Comparison of ENCODE assay signal across 10 cellular contexts in the genomic region with DNA sequence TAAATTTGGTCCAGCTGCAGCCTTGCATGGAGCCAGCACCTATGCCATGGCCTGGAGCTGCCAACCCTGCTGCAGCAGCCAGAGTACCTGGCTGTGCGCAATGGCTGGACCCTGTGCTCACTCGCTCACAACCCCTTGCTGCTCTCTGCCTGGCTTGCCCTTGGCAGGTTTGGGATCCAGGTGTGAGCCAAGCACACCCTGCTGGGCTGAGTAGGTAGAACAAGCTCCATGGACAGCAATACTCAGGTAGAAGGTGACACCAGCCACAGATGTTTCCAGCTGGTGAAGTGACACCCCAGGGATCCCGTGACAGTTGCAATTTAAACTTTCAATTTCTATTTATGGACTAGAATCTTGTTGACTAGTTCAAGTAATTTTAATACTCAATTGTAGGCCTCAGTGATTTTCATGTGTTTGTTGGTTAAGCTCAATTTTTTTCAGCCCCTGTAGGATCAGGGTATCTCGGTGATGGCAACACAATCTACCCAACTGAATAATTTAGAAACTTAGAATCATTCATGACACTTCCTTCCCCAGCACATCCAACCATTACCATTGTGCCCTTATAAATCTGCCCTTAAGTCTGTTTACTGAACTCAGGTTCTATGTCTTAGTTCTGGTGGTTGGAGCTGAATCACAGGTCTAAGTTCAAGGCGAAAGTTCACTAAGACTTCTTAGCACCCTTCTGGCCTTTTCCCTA.
DNase-seq lines count a peak whose midpoint lies in the region; ATAC-seq and TF ChIP-seq lines count a peak whose summit lies in the region.
"Had no signal": no experiment of that assay in that cellular context is flagged by ENCODE, and none has a peak within 500 bp of the region (broad histone marks: within the 10 kb centered on the region; RNA-seq: fewer than 3 reads in every experiment).

No MANE protein-coding gene starts in this region.

- peaks cover 11% of the 10 kb centered on the region for H3K27me3 Mint-ChIP-seq in CD4-positive, alpha-beta T cell
- no peaks in the 10 kb centered on the region for H3K27me3 Mint-ChIP-seq in T-helper 2 cell treated with Interferon-gamma antibody and Interleukin-4, amounts not matched to agents 5 μg/mL and 100 μg/mL, for 36 hours (ENCODE audit: low read depth)

- ATAC-seq in CD4-positive, alpha-beta T cell (ENCODE audit: poor library complexity) = peak; percentile 69
- ATAC-seq in GM21360 (IDR thresholded peaks at IDR 0.05; ENCODE audit: unreplicated experiment) (peak; percentile 77), RWPE2 (ENCODE audit: low read depth) (0 out of 3 replicates have a peak, but pooled peaks have one; percentile 31), foreskin keratinocyte (peak; percentile 66), HG02798 (IDR thresholded peaks at IDR 0.05; ENCODE audit: poor library complexity, unreplicated experiment) (no peak), left cardiac atrium (no peak)

- H3K36me3 ChIP-seq in RWPE2 (ENCODE audit: low read depth) = no peaks in the 10 kb centered on the region

- CTCF ChIA-PET in CD4-positive, alpha-beta T cell (lab: Charles Lee) = interaction anchor here (0.7 to 1.3 kb wide), 4 partner anchors 21 to 1192 kb away, joined by 3 to 5 read pairs (median 3); no protein-coding TSS in a partner anchor

- H3K4me3 Mint-ChIP-seq in CD4-positive, alpha-beta T cell = no peak overlapping the region
- H3K4me3 Mint-ChIP-seq in T-helper 2 cell treated with Interferon-gamma antibody and Interleukin-4, amounts not matched to agents 5 μg/mL and 100 μg/mL, for 36 hours = no peak overlapping the region

- H3K4me1 ChIP-seq in RWPE2 (ENCODE audit: insufficient read depth, poor library complexity, severe bottlenecking) (no peaks in the 10 kb centered on the region), foreskin keratinocyte (no peaks in the 10 kb centered on the region)
- H3K4me1 ChIP-seq: Caco-2 had no signal

- H3K27ac Mint-ChIP-seq in CD4-positive, alpha-beta T cell = no peak overlapping the region
- no peak overlapping the region for H3K27ac Mint-ChIP-seq in T-helper 2 cell treated with Interferon-gamma antibody and Interleukin-4, amounts not matched to agents 5 μg/mL and 100 μg/mL, for 36 hours

- H3K36me3 Mint-ChIP-seq in CD4-positive, alpha-beta T cell (ENCODE audit: low read depth) = no peaks in the 10 kb centered on the region
- H3K36me3 Mint-ChIP-seq in T-helper 2 cell treated with Interferon-gamma antibody and Interleukin-4, amounts not matched to agents 5 μg/mL and 100 μg/mL, for 36 hours (ENCODE audit: low read depth) = no peaks in the 10 kb centered on the region

- no peaks in the 10 kb centered on the region for H3K4me1 Mint-ChIP-seq in CD4-positive, alpha-beta T cell (ENCODE audit: low read depth)
- no peaks in the 10 kb centered on the region for H3K4me1 Mint-ChIP-seq in T-helper 2 cell treated with Interferon-gamma antibody and Interleukin-4, amounts not matched to agents 5 μg/mL and 100 μg/mL, for 36 hours (ENCODE audit: low read depth)

- no peak overlapping the region for H3K27ac ChIP-seq in CD4-positive, alpha-beta T cell (ENCODE audit: low read depth, low read length)
- no peak overlapping the region for H3K27ac ChIP-seq in RWPE2 (ENCODE audit: poor library complexity, severe bottlenecking)
- H3K27ac ChIP-seq in foreskin keratinocyte = no peak overlapping the region

- intact Hi-C loops in CD4-positive, alpha-beta T cell (cut with DNase I, micrococcal nuclease) = loop anchor here (1.0 to 10.0 kb wide), 5 partner anchors 483 to 1190 kb away; partner anchors contain the start of gene HS3ST3B1 (in 1 of the 2)
- intact Hi-C loops in left cardiac atrium (cut with DNase I) = no loop called here

- TF ChIP-seq CTCF in CD4-positive, alpha-beta T cell (IDR thresholded peaks at IDR 0.05) = peak; percentile 13
- TF ChIP-seq CTCF in RWPE2 (IDR thresholded peaks at IDR 0.05; ENCODE audit: poor library complexity, severe bottlenecking) (peak; percentile 14), foreskin keratinocyte (conservative IDR thresholded peaks at IDR 0.05) (peak; percentile 62)

- H3K27me3 ChIP-seq in CD4-positive, alpha-beta T cell (ENCODE audit: control insufficient read depth, insufficient read depth, low read length) = no peaks in the 10 kb centered on the region
- no peaks in the 10 kb centered on the region for H3K27me3 ChIP-seq in RWPE2 (ENCODE audit: insufficient read depth, poor library complexity, severe bottlenecking)
- no peaks in the 10 kb centered on the region for H3K27me3 ChIP-seq in foreskin keratinocyte

- H3K9me3 ChIP-seq in CD4-positive, alpha-beta T cell (ENCODE audit: control insufficient read depth, low read length) = no peaks in the 10 kb centered on the region
- H3K9me3 ChIP-seq in RWPE2 (ENCODE audit: severe bottlenecking) = no peaks in the 10 kb centered on the region
- H3K9me3 ChIP-seq: Caco-2 had no signal

- POLR2A ChIA-PET in CD4-positive, alpha-beta T cell (lab: Charles Lee) = interaction anchor here (1.1 kb wide), 1 partner anchor 485 kb away, joined by 3 read pairs; the partner anchor contains the start of gene HS3ST3B1

- no peak overlapping the region for H3K4me3 ChIP-seq in RWPE2 (ENCODE audit: severe bottlenecking)

- no peaks in the 10 kb centered on the region for H3K9me3 Mint-ChIP-seq in CD4-positive, alpha-beta T cell
- no peaks in the 10 kb centered on the region for H3K9me3 Mint-ChIP-seq in T-helper 2 cell treated with Interferon-gamma antibody and Interleukin-4, amounts not matched to agents 5 μg/mL and 100 μg/mL, for 36 hours

- peak in 9 of 10 experiments; percentile 2 to 38 (median 17) for DNase-seq in CD4-positive, alpha-beta T cell
- DNase-seq in RWPE2 (ENCODE audit: low spot score) (no peak), foreskin keratinocyte (peak in 1 of 2 donors; percentile 33), DMS153 (lab: John Stamatoyannopoulos, UW) (no peak), left cardiac atrium (no peak)
- DNase-seq in T-helper 2 cell treated with Interferon-gamma antibody and Interleukin-4, amounts not matched to agents 5 μg/mL and 100 μg/mL, for 36 hours (ENCODE audit: low spot score) = no peak
- DNase-seq: NCI-H1436 treated with DMSO at 0.1 percent for 48 hours had no signal

Comparison
In these comparisons a context has a peak if more than half of its experiments do, and no peak if none do; other contexts are left out.
1. ATAC-seq: peak in CD4-positive, alpha-beta T cell (single experiment), GM21360 (single experiment), RWPE2 (single experiment) and foreskin keratinocyte (single experiment); none in HG02798 (single experiment) and left cardiac atrium (0 of 2).
2. DNase-seq: peak in CD4-positive, alpha-beta T cell (9 of 10); none in RWPE2 (single experiment), T-helper 2 cell treated with Interferon-gamma antibody and Interleukin-4, amounts not matched to agents 5 μg/mL and 100 μg/mL, for 36 hours (single experiment), DMS153 (single experiment) and left cardiac atrium (single experiment).
3. intact Hi-C loops: an anchor here in CD4-positive, alpha-beta T cell (1.0 to 10.0 kb wide); none called in left cardiac atrium.
4. Peak in every context shown above with its lines, with median percentiles within 50 percentile points of each other: CTCF ChIP-seq.